29 cellular contexts compared by ENCODE assay signal in the genomic region with DNA sequence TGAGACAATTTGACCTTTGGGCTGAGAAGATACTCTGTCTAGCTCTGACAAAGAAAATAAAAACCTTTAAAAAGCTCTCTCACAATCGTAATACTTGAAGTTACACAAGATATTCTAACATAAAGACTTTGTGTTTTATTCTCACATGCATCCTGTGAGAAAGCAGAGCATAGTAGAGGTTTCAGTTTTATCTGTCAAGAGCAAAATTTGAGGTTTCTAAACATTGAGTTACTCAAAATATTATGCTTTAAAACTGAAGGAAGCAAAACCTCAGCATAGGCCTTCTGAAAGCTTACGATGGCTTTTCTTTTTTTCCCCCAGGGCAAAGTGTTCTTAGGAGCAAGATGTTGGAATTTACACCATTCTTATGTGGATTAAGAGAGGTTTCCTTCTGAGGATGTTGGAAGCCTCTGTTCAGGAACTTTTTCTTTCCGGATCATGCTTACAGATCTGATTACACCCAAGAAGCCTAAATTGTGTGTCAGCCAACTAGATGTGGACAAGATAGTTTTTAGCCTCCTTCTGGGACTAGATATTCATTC. TPM values are rescaled to one million over a fixed set of nuclear protein-coding genes. Genes with fewer than 3 reads are reported as not detected.
DNase-seq lines count a peak whose midpoint lies in the region; ATAC-seq and TF ChIP-seq lines count a peak whose summit lies in the region.
"Had no signal": no experiment of that assay in that cellular context is flagged by ENCODE, and none has a peak within 500 bp of the region (broad histone marks: within the 10 kb centered on the region; RNA-seq: fewer than 3 reads in every experiment).

No MANE protein-coding gene starts in this region.

- H3K36me3 ChIP-seq in OCI-LY3 (replicated peaks; ENCODE audit: low read depth, low read length) = no peaks in the 10 kb centered on the region
- H3K36me3 ChIP-seq in tibial artery = no peaks in the 10 kb centered on the region
- H3K36me3 ChIP-seq: BE2C, HAP-1, left lung had no signal

- H3K4me3 ChIP-seq in OCI-LY3 (ENCODE audit: low read length) = no peak overlapping the region
- H3K4me3 ChIP-seq in tibial artery = no peak overlapping the region
- H3K4me3 ChIP-seq: HAP-1, left lung had no signal

- peak; percentile 70 for ATAC-seq in GM19395 (IDR thresholded peaks at IDR 0.05; ENCODE audit: unreplicated experiment)
- ATAC-seq in HG03064 (IDR thresholded peaks at IDR 0.05; ENCODE audit: low read depth, unreplicated experiment) = peak; percentile 52
- no peak for ATAC-seq in HG03045 (IDR thresholded peaks at IDR 0.05; ENCODE audit: unreplicated experiment)
- ATAC-seq in Right ventricle myocardium inferior = no peak
- ATAC-seq: left lung, Panc1 had no signal

- TF ChIP-seq CTCF in OCI-LY3 (IDR thresholded peaks at IDR 0.05; ENCODE audit: low read depth, low read length) (no peak), tibial artery (IDR thresholded peaks at IDR 0.05) (no peak)

- peaks cover 24% of the 10 kb centered on the region for H3K4me1 ChIP-seq in OCI-LY3 (ENCODE audit: low read length)
- H3K4me1 ChIP-seq in tibial artery = peaks cover 0 to 13% (median 3%) of the 10 kb centered on the region in 4 donors
- H3K4me1 ChIP-seq: BE2C, HAP-1, left lung had no signal

- H4K20me1 ChIP-seq in OCI-LY3 (ENCODE audit: insufficient read depth, low read length) = no peaks in the 10 kb centered on the region

- no peak overlapping the region for H2AFZ ChIP-seq in OCI-LY3 (ENCODE audit: low read depth, low read length)

- H3K4me2 ChIP-seq in OCI-LY3 (ENCODE audit: low read length) = peak overlapping the region; percentile 32

- H3K27me3 ChIP-seq in OCI-LY3 (ENCODE audit: low read depth, low read length) (no peaks in the 10 kb centered on the region), tibial artery (no peaks in the 10 kb centered on the region)
- H3K27me3 ChIP-seq: BE2C, left lung had no signal

- H3K27ac ChIP-seq in OCI-LY3 (ENCODE audit: low read length) = peak overlapping the region; percentile 58
- H3K27ac ChIP-seq in tibial artery = no peak overlapping the region
- H3K27ac ChIP-seq: left lung, VCaP had no signal

- H3K9me3 ChIP-seq in OCI-LY3 (ENCODE audit: insufficient read depth, low read length) (no peaks in the 10 kb centered on the region), tibial artery (no peaks in the 10 kb centered on the region)
- H3K9me3 ChIP-seq: BE2C, HAP-1 had no signal

- H3K79me2 ChIP-seq in OCI-LY3 (ENCODE audit: low read length) = no peaks in the 10 kb centered on the region

- DNase-seq in EH (ENCODE audit: low read depth) (peak; percentile 43), NCI-H510A (lab: John Stamatoyannopoulos, UW) (no peak), Right ventricle myocardium inferior (ENCODE audit: missing footprints) (no peak), tibial artery (no peak)
- DNase-seq: 8988T; activated CD4-positive, alpha-beta T cell treated with anti-CD3 and anti-CD28 coated beads, Interleukin-2, amount 50 U/mL, for 4 hours; activated naive CD4-positive, alpha-beta T cell treated with anti-CD3 and anti-CD28 coated beads for 36 hours; activated T-cell treated with anti-CD3 and anti-CD28 coated beads, Interleukin-2, amount 50 U/mL, for 1 hour; anterior cingulate cortex; BE2C; COR-L47; effector CD4-positive, alpha-beta T cell; left lung; NCI-H1417 treated with DMSO at 0.1 percent for 48 hours; nephron progenitor cell; stimulated activated CD4-positive, alpha-beta T cell treated with anti-CD3 and anti-CD28 coated beads, Interleukin-4, amount 100 ng/mL, for 24 hours; T-helper 2 cell had no signal

- H3K9ac ChIP-seq in OCI-LY3 (ENCODE audit: low read length) = peak overlapping the region; percentile 18; the same call in 1 of the 2 replicates

- intact Hi-C loops in Right ventricle myocardium inferior (cut with DNase I) = loop anchor here (5.0 kb wide), 1 partner anchor 166 kb away; the partner anchor contains the start of gene OR51V1
- intact Hi-C loops in tibial artery (cut with DNase I; ENCODE audit: low total_unique reads) = no loop called here

RNA-seq across cellular contexts. Expression of gene OR51M1, which starts 15.0 kb away (rescaled TPM):
- not detected for total RNA-seq in Right ventricle myocardium inferior
- total RNA-seq: activated naive CD4-positive, alpha-beta T cell treated with anti-CD3 and anti-CD28 coated beads for 36 hours; Daoy; glomerular endothelial cell; left lung; LHCN-M2; progenitor cell of endocrine pancreas; SK-MEL-5 had no signal

RNA-seq across cellular contexts. Expression of gene OR51B6, which starts 17.3 kb away (rescaled TPM):
- total RNA-seq in Right ventricle myocardium inferior = not detected
- total RNA-seq: activated naive CD4-positive, alpha-beta T cell treated with anti-CD3 and anti-CD28 coated beads for 36 hours; Daoy; glomerular endothelial cell; left lung; LHCN-M2; progenitor cell of endocrine pancreas; SK-MEL-5 had no signal

RNA-seq across cellular contexts. Expression of gene OR51B5, which starts 25.2 kb away (rescaled TPM):
- not detected for total RNA-seq in Right ventricle myocardium inferior
- total RNA-seq: activated naive CD4-positive, alpha-beta T cell treated with anti-CD3 and anti-CD28 coated beads for 36 hours; glomerular endothelial cell; LHCN-M2 had no signal

RNA-seq across cellular contexts. Expression of gene OR51B2, which starts 44.5 kb away (rescaled TPM):
- total RNA-seq in Right ventricle myocardium inferior = not detected
- total RNA-seq: activated naive CD4-positive, alpha-beta T cell treated with anti-CD3 and anti-CD28 coated beads for 36 hours; Daoy; glomerular endothelial cell; left lung; LHCN-M2; progenitor cell of endocrine pancreas had no signal

RNA-seq across cellular contexts. Expression of gene OR51Q1, which starts 53.3 kb away (rescaled TPM):
- not detected for total RNA-seq in Right ventricle myocardium inferior
- total RNA-seq: activated naive CD4-positive, alpha-beta T cell treated with anti-CD3 and anti-CD28 coated beads for 36 hours; Daoy; glomerular endothelial cell; left lung; LHCN-M2; progenitor cell of endocrine pancreas; SK-MEL-5 had no signal

Comparison
In these comparisons a context has a peak if more than half of its experiments do, and no peak if none do; other contexts are left out.
1. ATAC-seq: peak in GM19395 (single experiment) and HG03064 (single experiment); none in HG03045 (single experiment) and Right ventricle myocardium inferior (single experiment).